34 cellular contexts compared by ENCODE assay signal in the genomic region with DNA sequence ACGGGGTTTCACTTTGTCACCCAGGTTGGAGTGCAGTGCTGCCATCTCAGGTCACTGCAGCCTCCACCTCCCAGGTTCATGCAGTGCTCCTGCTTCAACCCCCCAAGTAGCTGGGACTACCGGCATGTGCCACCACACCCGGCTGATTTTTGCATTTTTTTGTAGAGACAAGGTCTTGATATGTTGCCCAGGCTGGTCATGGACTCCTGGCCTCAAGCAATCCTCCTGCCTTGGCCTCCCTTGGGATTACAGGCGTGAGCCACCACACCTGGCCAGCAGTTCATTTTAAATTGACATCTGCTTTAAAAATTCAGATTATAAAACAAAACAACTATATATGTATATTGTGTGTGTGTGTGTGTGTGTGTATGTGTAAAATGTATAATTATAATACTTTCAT.
"Had no signal": no experiment of that assay in that cellular context is flagged by ENCODE, and none has a peak within 500 bp of the region (broad histone marks: within the 10 kb centered on the region; RNA-seq: fewer than 3 reads in every experiment).

No MANE protein-coding gene starts in this region.

- H3K27me3 ChIP-seq: ascending aorta, breast epithelium, cardiac muscle cell, dorsolateral prefrontal cortex had no signal

- H3K4me1 ChIP-seq: breast epithelium had no signal

- H3K9me3 ChIP-seq: ascending aorta, breast epithelium had no signal

- ATAC-seq: activated CD4-positive, alpha-beta T cell treated with anti-CD3 and anti-CD28 coated beads for 36 hours; activated CD8-positive, alpha-beta memory T cell treated with anti-CD3 and anti-CD28 coated beads, Interleukin-2, amount 10 ng/mL, durations not matched to agents 7 days and 5 days; activated CD8-positive, alpha-beta T cell treated with anti-CD3 and anti-CD28 coated beads, Interleukin-2, amount 10 ng/mL, durations not matched to agents 7 days and 5 days; activated naive CD4-positive, alpha-beta T cell treated with anti-CD3 and anti-CD28 coated beads, Interleukin-2, amount 50 U/mL, for 72 hours; activated T-cell treated with anti-CD3 and anti-CD28 coated beads, Interleukin-2, amount 50 U/mL, for 72 hours; esophagus mucosa; T-helper 17 cell had no signal

- H3K4me3 ChIP-seq: ascending aorta, breast epithelium, cardiac muscle cell, coronary artery, dorsolateral prefrontal cortex had no signal

- H3K4me3 Mint-ChIP-seq: activated CD4-positive, alpha-beta memory T cell treated with anti-CD3 and anti-CD28 coated beads for 36 hours; activated CD4-positive, alpha-beta T cell treated with anti-CD3 and anti-CD28 coated beads for 36 hours; activated CD4-positive, alpha-beta T cell treated with anti-CD3 and anti-CD28 coated beads, Interleukin-2, amount 10 ng/mL, durations not matched to agents 24 days and 14 days; activated CD8-positive, alpha-beta memory T cell treated with anti-CD3 and anti-CD28 coated beads, Interleukin-2, amount 10 ng/mL, durations not matched to agents 7 days and 5 days; activated CD8-positive, alpha-beta T cell treated with anti-CD3 and anti-CD28 coated beads, Interleukin-2, amount 10 ng/mL, durations not matched to agents 7 days and 5 days; activated naive CD4-positive, alpha-beta T cell treated with anti-CD3 and anti-CD28 coated beads, Interleukin-2, amount 10 ng/mL, durations not matched to agents 7 days and 5 days; activated naive CD8-positive, alpha-beta T cell treated with anti-CD3 and anti-CD28 coated beads, Interleukin-2, amount 10 ng/mL, durations not matched to agents 7 days and 5 days; activated T-cell treated with anti-CD3 and anti-CD28 coated beads, Interleukin-2, amount 50 U/mL, for 24 hours; activated T-cell treated with anti-CD3 and anti-CD28 coated beads, Interleukin-2, amount 50 U/mL, for 72 hours; brain; dendritic cell treated with granulocyte-macrophage colony-stimulating factor and Interleukin-4, amounts not matched to agents 40 ng/mL and 50 ng/mL, for 4 days; endodermal cell; T-helper 17 cell; T-helper 2 cell treated with Interferon-gamma antibody and Interleukin-4, amounts not matched to agents 5 μg/mL and 100 μg/mL, for 36 hours had no signal

- H3K27me3 Mint-ChIP-seq: activated CD4-positive, alpha-beta memory T cell treated with anti-CD3 and anti-CD28 coated beads for 36 hours; activated CD4-positive, alpha-beta T cell treated with anti-CD3 and anti-CD28 coated beads for 36 hours; activated CD4-positive, alpha-beta T cell treated with anti-CD3 and anti-CD28 coated beads, Interleukin-2, amount 10 ng/mL, durations not matched to agents 24 days and 14 days; activated CD8-positive, alpha-beta memory T cell treated with anti-CD3 and anti-CD28 coated beads, Interleukin-2, amount 10 ng/mL, durations not matched to agents 7 days and 5 days; activated naive CD4-positive, alpha-beta T cell treated with anti-CD3 and anti-CD28 coated beads, Interleukin-2, amount 10 ng/mL, durations not matched to agents 7 days and 5 days; activated naive CD8-positive, alpha-beta T cell treated with anti-CD3 and anti-CD28 coated beads, Interleukin-2, amount 10 ng/mL, durations not matched to agents 7 days and 5 days; activated T-cell treated with anti-CD3 and anti-CD28 coated beads, Interleukin-2, amount 50 U/mL, for 24 hours; brain; dendritic cell treated with granulocyte-macrophage colony-stimulating factor and Interleukin-4, amounts not matched to agents 40 ng/mL and 50 ng/mL, for 4 days; T-helper 17 cell had no signal

- DNase-seq: activated CD4-positive, alpha-beta memory T cell treated with anti-CD3 and anti-CD28 coated beads for 36 hours; activated CD4-positive, alpha-beta T cell treated with anti-CD3 and anti-CD28 coated beads for 36 hours; activated CD4-positive, alpha-beta T cell treated with anti-CD3 and anti-CD28 coated beads, Interleukin-2, amount 10 ng/mL, durations not matched to agents 24 days and 14 days; activated CD4-positive, CD25-positive, alpha-beta regulatory T cell; activated CD4-positive, CD25-positive, alpha-beta regulatory T cell treated with anti-CD3 and anti-CD28 coated beads, Interleukin-2, amount 50 U/mL, for 72 hours; activated CD8-positive, alpha-beta memory T cell treated with anti-CD3 and anti-CD28 coated beads, Interleukin-2, amount 10 ng/mL, durations not matched to agents 7 days and 5 days; activated CD8-positive, alpha-beta memory T cell treated with anti-CD3 and anti-CD28 coated beads, Interleukin-2, amount 50 U/mL, for 48 hours; activated CD8-positive, alpha-beta T cell treated with anti-CD3 and anti-CD28 coated beads, Interleukin-2, amount 10 ng/mL, durations not matched to agents 7 days and 5 days; activated gamma-delta T cell; activated naive CD4-positive, alpha-beta T cell; activated naive CD4-positive, alpha-beta T cell treated with anti-CD3 and anti-CD28 coated beads, Interleukin-2, amount 10 ng/mL, durations not matched to agents 7 days and 5 days; activated naive CD8-positive, alpha-beta T cell treated with anti-CD3 and anti-CD28 coated beads, Interleukin-2, amount 10 ng/mL, durations not matched to agents 7 days and 5 days; activated T-cell treated with anti-CD3 and anti-CD28 coated beads for 4 hours; activated T-cell treated with anti-CD3 and anti-CD28 coated beads, Interleukin-2, amount 50 U/mL, for 24 hours; activated T-cell treated with anti-CD3 and anti-CD28 coated beads, Interleukin-2, amount 50 U/mL, for 72 hours; central memory CD4-positive, alpha-beta T cell; dorsolateral prefrontal cortex; effector memory CD4-positive, alpha-beta T cell; endodermal cell; foreskin fibroblast; head of caudate nucleus; T-helper 1 cell; T-helper 17 cell; T1000; WERI-Rb-1 had no signal

- H3K27ac ChIP-seq: ascending aorta, breast epithelium, cardiac muscle cell, coronary artery, dorsolateral prefrontal cortex, WERI-Rb-1 had no signal

- H3K36me3 ChIP-seq: breast epithelium had no signal

- H3K4me1 Mint-ChIP-seq: activated CD4-positive, alpha-beta T cell treated with anti-CD3 and anti-CD28 coated beads, Interleukin-2, amount 10 ng/mL, durations not matched to agents 24 days and 14 days; activated naive CD4-positive, alpha-beta T cell treated with anti-CD3 and anti-CD28 coated beads, Interleukin-2, amount 10 ng/mL, durations not matched to agents 7 days and 5 days; brain; endodermal cell; T-helper 17 cell had no signal

- H3K9me3 Mint-ChIP-seq: activated CD4-positive, alpha-beta memory T cell treated with anti-CD3 and anti-CD28 coated beads for 36 hours; activated CD4-positive, alpha-beta T cell treated with anti-CD3 and anti-CD28 coated beads, Interleukin-2, amount 10 ng/mL, durations not matched to agents 24 days and 14 days; activated naive CD4-positive, alpha-beta T cell treated with anti-CD3 and anti-CD28 coated beads, Interleukin-2, amount 50 U/mL, for 72 hours; activated T-cell treated with anti-CD3 and anti-CD28 coated beads, Interleukin-2, amount 50 U/mL, for 24 hours; dendritic cell treated with granulocyte-macrophage colony-stimulating factor and Interleukin-4, amounts not matched to agents 40 ng/mL and 50 ng/mL, for 4 days; T-helper 2 cell treated with Interferon-gamma antibody and Interleukin-4, amounts not matched to agents 5 μg/mL and 100 μg/mL, for 36 hours had no signal

- H3K27ac Mint-ChIP-seq: activated CD4-positive, alpha-beta memory T cell treated with anti-CD3 and anti-CD28 coated beads for 36 hours; activated CD4-positive, alpha-beta T cell treated with anti-CD3 and anti-CD28 coated beads for 36 hours; activated CD4-positive, alpha-beta T cell treated with anti-CD3 and anti-CD28 coated beads, Interleukin-2, amount 10 ng/mL, durations not matched to agents 24 days and 14 days; activated CD8-positive, alpha-beta memory T cell treated with anti-CD3 and anti-CD28 coated beads, Interleukin-2, amount 10 ng/mL, durations not matched to agents 7 days and 5 days; activated CD8-positive, alpha-beta T cell treated with anti-CD3 and anti-CD28 coated beads, Interleukin-2, amount 10 ng/mL, durations not matched to agents 7 days and 5 days; activated naive CD4-positive, alpha-beta T cell treated with anti-CD3 and anti-CD28 coated beads, Interleukin-2, amount 10 ng/mL, durations not matched to agents 7 days and 5 days; activated naive CD4-positive, alpha-beta T cell treated with anti-CD3 and anti-CD28 coated beads, Interleukin-2, amount 50 U/mL, for 72 hours; activated naive CD8-positive, alpha-beta T cell treated with anti-CD3 and anti-CD28 coated beads, Interleukin-2, amount 10 ng/mL, durations not matched to agents 7 days and 5 days; activated T-cell treated with anti-CD3 and anti-CD28 coated beads, Interleukin-2, amount 50 U/mL, for 24 hours; brain; dendritic cell treated with granulocyte-macrophage colony-stimulating factor and Interleukin-4, amounts not matched to agents 40 ng/mL and 50 ng/mL, for 4 days; endodermal cell; T-helper 17 cell; T-helper 2 cell treated with Interferon-gamma antibody and Interleukin-4, amounts not matched to agents 5 μg/mL and 100 μg/mL, for 36 hours had no signal
